ENCODE assay signal across 9 cellular contexts in genomic region chr20:45290677-45291355, GRCh38.
A peak's percentile ranks its signal among the peaks of the same experiment; 100 is the strongest.
DNase-seq lines count a peak whose midpoint lies in the region; ATAC-seq and FAIRE-seq lines count a peak whose summit lies in the region.
"Had no signal": no experiment of that assay in that cellular context is flagged by ENCODE, and none has a peak within 500 bp of the region (broad histone marks: within the 10 kb centered on the region; RNA-seq: fewer than 3 reads in every experiment).

No MANE protein-coding gene starts in this region.

- peak; percentile 74 for FAIRE-seq in GM19239 (lab: Jason Lieb, UNC)

- no peak for ATAC-seq in GM21786 (IDR thresholded peaks at IDR 0.05; ENCODE audit: unreplicated experiment)

- H3K27ac ChIP-seq in caudate nucleus (ENCODE audit: low read depth, low read length) = no peak overlapping the region
- H3K27ac ChIP-seq: skin epidermis had no signal

- peak; percentile 68 for DNase-seq in ACHN
- peak; percentile 77 for DNase-seq in GM19239 (ENCODE audit: insufficient read length, low spot score)
- DNase-seq in NCI-H2227 (lab: John Stamatoyannopoulos, UW; ENCODE audit: unreplicated experiment) = peak; percentile 87
- peak; percentile 14 to 34 (median 22) for DNase-seq in activated CD4-positive, CD25-positive, alpha-beta regulatory T cell (lab: John Stamatoyannopoulos, UW)
- DNase-seq in caudate nucleus (lab: John Stamatoyannopoulos, UW) = peak in 54 of 61 donors; percentile 15 to 87 (median 50)
- peak; percentile 76 for DNase-seq in kidney glomerular epithelial cell (lab: John Stamatoyannopoulos, UW)
- DNase-seq in stimulated activated CD4-positive, alpha-beta T cell treated with anti-CD3 and anti-CD28 coated beads, Interleukin-2, amount 100 ng/mL, for 24 hours = peak; percentile 75 to 76

- in situ Hi-C loops in ACHN (cut with HindIII; ENCODE audit: low pct_ligation_motif_present, low pct_unique_long_range_greater_than_20kb, low sequenced_read_pairs) = no loop called here

Comparison
In these comparisons a context has a peak if more than half of its experiments do, and no peak if none do; other contexts are left out.
1. DNase-seq: peak in every context shown above with its lines; median percentile 87 in NCI-H2227; 77 in GM19239; 76 in kidney glomerular epithelial cell; 76 in stimulated activated CD4-positive, alpha-beta T cell treated with anti-CD3 and anti-CD28 coated beads, Interleukin-2, amount 100 ng/mL, for 24 hours; 68 in ACHN; 50 in caudate nucleus; 22 in activated CD4-positive, CD25-positive, alpha-beta regulatory T cell.